ENCODE assay signal across 8 cellular contexts in the genomic region with DNA sequence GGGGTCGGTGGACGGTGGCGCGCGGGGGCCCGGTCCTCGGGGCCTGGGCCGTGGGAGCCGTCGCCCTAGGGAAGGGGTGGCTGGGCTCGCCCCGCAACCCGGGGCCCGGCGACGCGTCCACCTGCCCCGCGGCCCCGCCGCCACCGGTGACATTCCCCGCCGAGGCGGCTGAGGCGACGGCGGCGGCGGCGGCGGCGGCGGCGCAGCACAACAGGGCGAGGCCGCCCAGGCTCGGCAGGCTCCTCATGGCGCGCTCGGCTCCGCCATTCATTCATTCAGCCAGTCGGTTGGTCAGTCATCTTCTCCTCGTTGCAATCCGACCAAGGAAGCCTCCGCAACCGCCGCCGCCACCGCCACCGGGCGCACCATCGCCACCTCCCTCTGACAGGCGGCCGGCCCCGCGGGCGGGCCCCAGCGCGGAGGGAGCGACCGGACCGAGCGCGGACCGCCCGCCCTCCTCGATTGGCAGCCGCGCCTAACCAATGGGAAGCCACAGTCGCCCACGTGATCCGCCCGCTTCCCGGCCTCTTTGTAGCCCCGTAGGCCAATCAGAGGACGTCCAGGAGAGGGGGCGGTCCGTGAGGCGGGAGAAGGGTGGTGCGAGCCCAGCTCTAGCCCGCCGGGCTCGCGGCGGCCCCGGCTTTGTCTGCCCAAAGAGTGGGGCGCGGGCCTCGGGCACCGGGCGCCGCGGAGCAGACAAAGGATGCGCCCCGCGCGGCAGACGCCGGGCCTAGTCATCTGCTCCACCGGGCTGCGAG. TPM values are rescaled to one million over a fixed set of nuclear protein-coding genes. Genes with fewer than 3 reads are reported as not detected.
A peak's percentile ranks its signal among the peaks of the same experiment; 100 is the strongest.
DNase-seq lines count a peak whose midpoint lies in the region; ATAC-seq, FAIRE-seq and TF ChIP-seq lines count a peak whose summit lies in the region.

Gene MEGF9 (minus strand): TSS at position 383 of the 758 bp plus-strand sequence. CDS start 112 bp downstream, at position 271.

- no peaks in the 10 kb centered on the region for H3K9me3 ChIP-seq in T-helper 17 cell (ENCODE audit: control insufficient read depth, low read length, poor library complexity, severe bottlenecking)
- H3K9me3 ChIP-seq in ascending aorta = no peaks in the 10 kb centered on the region
- H3K9me3 ChIP-seq in right cardiac atrium (ENCODE audit: control insufficient read depth, low read length) = no peaks in the 10 kb centered on the region

- H3K4me1 ChIP-seq in ascending aorta (peaks cover 4 to 7% of the 10 kb centered on the region in 2 donors), right cardiac atrium (ENCODE audit: control insufficient read depth, insufficient read depth, low read length) (no peaks in the 10 kb centered on the region)

- no peak for FAIRE-seq in urothelium cell line (lab: Jason Lieb, UNC)

- H3K27me3 Mint-ChIP-seq in T-helper 17 cell = no peaks in the 10 kb centered on the region

- ATAC-seq in GM18502 (IDR thresholded peaks at IDR 0.05; ENCODE audit: poor library complexity, unreplicated experiment) (peak; percentile 95), HG02943 (IDR thresholded peaks at IDR 0.05; ENCODE audit: low read depth, unreplicated experiment) (peak; percentile 94), T-helper 17 cell (peak; percentile 97), right cardiac atrium (peak; percentile 98)

- TF ChIP-seq CTCF in ascending aorta (IDR thresholded peaks at IDR 0.05) = peak in 1 of 3 experiments; percentile 9

- H3K36me3 Mint-ChIP-seq in T-helper 17 cell (ENCODE audit: low read depth) = no peaks in the 10 kb centered on the region

- peak within 1 kb of the TSS; percentile 64 to 73 for H3K27ac ChIP-seq in ascending aorta
- H3K27ac ChIP-seq in right cardiac atrium (ENCODE audit: low read length) = peak within 1 kb of the TSS; percentile 16

- peak within 1 kb of the TSS; percentile 94 for H3K4me3 Mint-ChIP-seq in T-helper 17 cell

- intact Hi-C loops in ascending aorta (cut with DNase I) (loop anchor here (1.0 kb wide), 1 partner anchor 19 kb away; no protein-coding TSS in a partner anchor), right cardiac atrium (cut with DNase I) (no loop called here)

- peaks cover 33% of the 10 kb centered on the region for H3K4me1 Mint-ChIP-seq in T-helper 17 cell

- DNase-seq in NCI-H187 (lab: John Stamatoyannopoulos, UW) (peak; percentile 79 to 89), T-helper 17 cell (peak; percentile 93 to 94 (median 93)), ascending aorta (ENCODE audit: low spot score in 2 of 2) (peak; percentile 95 to 99), right cardiac atrium (peak; percentile 98 to 99 (median 99)), pulmonary artery endothelial cell (ENCODE audit: low read depth, low spot score) (peak; percentile 92), urothelium cell line (ENCODE audit: low spot score) (peak; percentile 97)

- H3K27me3 ChIP-seq in ascending aorta (no peaks in the 10 kb centered on the region), right cardiac atrium (ENCODE audit: control insufficient read depth, insufficient read depth) (no peaks in the 10 kb centered on the region)

- peak within 1 kb of the TSS; percentile 95 for H3K27ac Mint-ChIP-seq in T-helper 17 cell

- H3K4me3 ChIP-seq in ascending aorta (peak within 1 kb of the TSS; percentile 70 to 82), right cardiac atrium (ENCODE audit: low read length) (peak within 1 kb of the TSS; percentile 85)

- no peaks in the 10 kb centered on the region for H3K36me3 ChIP-seq in ascending aorta

- under 1% methylated on average over 102 of the region's 102 CpGs for WGBS in right cardiac atrium

RNA-seq across cellular contexts. Expression of gene MEGF9, which starts in this region (rescaled TPM):
- total RNA-seq in T-helper 17 cell (10 to 100 TPM in 1 of 2 donors, 1 to 10 TPM in 1; 9.9 to 10.2 TPM), ascending aorta (14.3 TPM), right cardiac atrium (10 to 100 TPM; 11.5 to 15.1 (median 13.7) TPM), pulmonary artery endothelial cell (16.5 and 27.4 TPM in 2 replicates)
- 6.2 TPM for polyA plus RNA-seq in right cardiac atrium

Comparison
In these comparisons a context has a peak if more than half of its experiments do, and no peak if none do; other contexts are left out.
1. Peak in every context shown above with its lines: DNase-seq, ATAC-seq, H3K4me3 ChIP-seq and H3K27ac ChIP-seq.